Comparison of ENCODE assay signal across 16 cellular contexts in genomic region chr19:14398563-14398962, GRCh38.
"Had no signal": no experiment of that assay in that cellular context is flagged by ENCODE, and none has a peak within 500 bp of the region (broad histone marks: within the 10 kb centered on the region; RNA-seq: fewer than 3 reads in every experiment).

No MANE protein-coding gene starts in this region.

- H3K27me3 Mint-ChIP-seq: dendritic cell treated with granulocyte-macrophage colony-stimulating factor and Interleukin-4, amounts not matched to agents 40 ng/mL and 50 ng/mL, for 4 days; naive thymus-derived CD4-positive, alpha-beta T cell; T-cell had no signal

- H3K9me3 ChIP-seq: left ventricle myocardium inferior, upper lobe of left lung had no signal

- H3K27ac ChIP-seq: left ventricle myocardium inferior, upper lobe of left lung had no signal

- ATAC-seq: naive thymus-derived CD4-positive, alpha-beta T cell; sciatic nerve; T-cell had no signal

- DNase-seq: activated CD4-positive, alpha-beta T cell treated with anti-CD3 and anti-CD28 coated beads, Interleukin-2, amount 50 U/mL, for 4 hours; aorta; effector CD4-positive, alpha-beta T cell; erythroblast; foreskin fibroblast; left ventricle myocardium inferior; naive thymus-derived CD4-positive, alpha-beta T cell; small intestine; stimulated activated CD4-positive, alpha-beta T cell treated with anti-CD3 and anti-CD28 coated beads, Interleukin-2, amount 100 ng/mL, for 24 hours; stimulated activated naive CD4-positive, alpha-beta T cell; T-cell; T-helper 9 cell; upper lobe of left lung had no signal

- H3K27ac Mint-ChIP-seq: brain had no signal

- FAIRE-seq: small intestine had no signal

- H3K36me3 Mint-ChIP-seq: brain had no signal

- H3K9me3 Mint-ChIP-seq: brain; dendritic cell treated with granulocyte-macrophage colony-stimulating factor and Interleukin-4, amounts not matched to agents 40 ng/mL and 50 ng/mL, for 4 days; naive thymus-derived CD4-positive, alpha-beta T cell; T-cell had no signal

- H3K4me1 ChIP-seq: left ventricle myocardium inferior had no signal

- H3K4me3 Mint-ChIP-seq: brain; dendritic cell treated with granulocyte-macrophage colony-stimulating factor and Interleukin-4, amounts not matched to agents 40 ng/mL and 50 ng/mL, for 4 days; naive thymus-derived CD4-positive, alpha-beta T cell had no signal

- H3K27me3 ChIP-seq: upper lobe of left lung had no signal

- H3K4me3 ChIP-seq: left ventricle myocardium inferior, upper lobe of left lung had no signal
